ENCODE assay signal across 10 cellular contexts in the genomic region with DNA sequence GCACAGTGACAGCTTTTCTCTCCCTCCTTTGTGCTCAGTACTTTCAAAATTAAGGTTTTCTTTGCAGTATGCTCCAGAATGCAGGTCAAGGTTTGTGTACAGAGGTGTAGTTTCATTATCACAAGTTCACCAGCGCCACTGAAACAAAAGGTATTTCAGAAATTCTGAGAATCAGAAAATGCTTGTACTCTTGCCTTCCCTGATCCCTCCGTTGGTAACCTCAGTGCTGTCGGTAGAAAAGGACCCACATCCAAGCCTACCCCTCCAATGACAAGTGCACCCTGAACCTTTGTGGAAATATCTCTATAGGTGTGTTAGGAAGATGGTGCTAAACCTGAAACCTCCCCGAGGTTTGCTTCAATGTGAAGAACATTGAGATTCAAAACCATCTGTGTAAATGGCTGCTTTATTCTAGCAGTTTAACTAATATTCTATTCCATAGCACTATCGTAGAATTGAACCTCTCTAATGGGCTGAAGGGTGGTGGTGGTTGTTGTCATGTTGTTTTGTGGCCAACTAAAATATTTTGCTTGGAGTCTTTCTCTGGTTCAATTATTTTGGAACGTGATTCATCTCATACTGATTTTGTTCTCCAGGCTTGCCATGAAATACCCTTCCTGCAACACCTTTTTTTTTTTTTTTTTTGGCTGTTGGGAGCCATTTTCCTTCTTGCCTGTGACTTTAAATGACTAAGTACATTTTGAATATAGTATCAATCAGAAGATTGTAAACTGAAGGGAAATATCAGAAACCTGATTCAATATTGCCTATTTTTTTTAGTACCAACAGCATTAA. TPM values are rescaled to one million over a fixed set of nuclear protein-coding genes. Genes with fewer than 3 reads are reported as not detected.
DNase-seq lines count a peak whose midpoint lies in the region; ATAC-seq and TF ChIP-seq lines count a peak whose summit lies in the region.
"Had no signal": no experiment of that assay in that cellular context is flagged by ENCODE, and none has a peak within 500 bp of the region (broad histone marks: within the 10 kb centered on the region; RNA-seq: fewer than 3 reads in every experiment).

No MANE protein-coding gene starts in this region.

- 24% methylated on average over 6 of the region's 6 CpGs for WGBS in aorta, 2 donors

- peak overlapping the region; percentile 78 for H3K4me3 Mint-ChIP-seq in activated B cell treated with CpG ODN at 0.5 μM for 24 hours

- H3K9me3 ChIP-seq in aorta (ENCODE audit: control insufficient read depth, low read length): no peaks in the 10 kb centered on the region

- peak overlapping the region in 1 of 2 donors; percentile 46 for H3K27ac ChIP-seq in aorta (ENCODE audit: low read depth in 1 of 2, low read length in 2 of 2)

- ATAC-seq in GM19455 (IDR thresholded peaks at IDR 0.05; ENCODE audit: unreplicated experiment) (peak; percentile 27), activated B cell treated with CpG ODN at 0.5 μM for 24 hours (ENCODE audit: low read depth) (no peak), aorta (ENCODE audit: low FRiP score) (no peak), HG02840 (IDR thresholded peaks at IDR 0.05; ENCODE audit: low FRiP score, unreplicated experiment) (no peak)

- CTCF ChIA-PET in activated B cell treated with CpG ODN at 0.5 μM for 24 hours (lab: Charles Lee): interaction anchor here (1.4 kb wide), 1 partner anchor 77 kb away, joined by 5 read pairs; no protein-coding TSS in a partner anchor

- no peaks in the 10 kb centered on the region for H3K36me3 Mint-ChIP-seq in activated B cell treated with CpG ODN at 0.5 μM for 24 hours (ENCODE audit: low read depth)

- no peaks in the 10 kb centered on the region for H3K9me3 Mint-ChIP-seq in activated B cell treated with CpG ODN at 0.5 μM for 24 hours

- TF ChIP-seq CTCF in AG10803 (conservative IDR thresholded peaks at IDR 0.05; ENCODE audit: low read length) (no peak), activated B cell treated with CpG ODN at 0.5 μM for 24 hours (IDR thresholded peaks at IDR 0.05) (no peak)

- H3K4me1 Mint-ChIP-seq in activated B cell treated with CpG ODN at 0.5 μM for 24 hours: peaks cover 31% of the 10 kb centered on the region

- POLR2A ChIA-PET in activated B cell treated with CpG ODN at 0.5 μM for 24 hours (lab: Charles Lee): interaction anchor here (1.0 to 3.2 kb wide), 4 partner anchors 9 to 23 kb away, joined by 3 to 27 read pairs (median 4); no protein-coding TSS in a partner anchor

- H3K4me3 ChIP-seq in AG10803 (ENCODE audit: low read length) (peak overlapping the region; percentile 27), aorta (ENCODE audit: low read length in 2 of 2) (no peak overlapping the region)

- H3K27me3 Mint-ChIP-seq in activated B cell treated with CpG ODN at 0.5 μM for 24 hours: no peaks in the 10 kb centered on the region

- peaks cover 0 to 5% of the 10 kb centered on the region in 2 donors for H3K4me1 ChIP-seq in aorta (ENCODE audit: control insufficient read depth in 1 of 2, insufficient read depth in 2 of 2, low read length in 2 of 2)

- intact Hi-C loops in activated B cell treated with CpG ODN at 0.5 μM for 24 hours (cut with micrococcal nuclease): loop anchor here (1.0 kb wide), 1 partner anchor 11 kb away; no protein-coding TSS in a partner anchor
- intact Hi-C loops in aorta (cut with DNase I): no loop called here

- no peaks in the 10 kb centered on the region for H3K27me3 ChIP-seq in aorta (ENCODE audit: control insufficient read depth in 1 of 2, insufficient read depth in 2 of 2, low read length in 1 of 2)

- H3K36me3 ChIP-seq in aorta (ENCODE audit: control insufficient read depth in 1 of 2, insufficient read depth in 2 of 2, low read length in 1 of 2): no peaks in the 10 kb centered on the region

- H3K27ac Mint-ChIP-seq in activated B cell treated with CpG ODN at 0.5 μM for 24 hours: peak overlapping the region; percentile 74

- DNase-seq in AG10803 (ENCODE audit: low read depth) (peak; percentile 49), activated B cell treated with CpG ODN at 0.5 μM for 24 hours (no peak), inferior parietal cortex (ENCODE audit: extremely low spot score) (peak; percentile 55), GM03348 (ENCODE audit: low spot score) (no peak), aorta (no peak), GOT3 (lab: John Stamatoyannopoulos, UW) (no peak)
- DNase-seq: activated CD4-positive, alpha-beta T cell treated with anti-CD3 and anti-CD28 coated beads for 1 hour; stimulated activated CD4-positive, alpha-beta T cell treated with anti-CD3 and anti-CD28 coated beads, Interleukin-2, amount 100 ng/mL, for 48 hours had no signal

RNA-seq across cellular contexts. Expression of a gene that starts 20.7 kb away (rescaled TPM):
- total RNA-seq in activated B cell treated with CpG ODN at 0.5 μM for 24 hours (39.5 and 45.2 TPM in 2 replicates), aorta (100 to 1,000 TPM; 132 to 139 TPM)
- polyA plus RNA-seq in aorta: 10 to 100 TPM; 21.2 to 35.8 TPM

Comparison
In these comparisons a context has a peak if more than half of its experiments do, and no peak if none do; other contexts are left out.
1. DNase-seq: peak in AG10803 (single experiment) and inferior parietal cortex (single experiment); none in activated B cell treated with CpG ODN at 0.5 μM for 24 hours (single experiment), GM03348 (single experiment), aorta (0 of 2) and GOT3 (single experiment).